19 cellular contexts compared by ENCODE assay signal in the genomic region with DNA sequence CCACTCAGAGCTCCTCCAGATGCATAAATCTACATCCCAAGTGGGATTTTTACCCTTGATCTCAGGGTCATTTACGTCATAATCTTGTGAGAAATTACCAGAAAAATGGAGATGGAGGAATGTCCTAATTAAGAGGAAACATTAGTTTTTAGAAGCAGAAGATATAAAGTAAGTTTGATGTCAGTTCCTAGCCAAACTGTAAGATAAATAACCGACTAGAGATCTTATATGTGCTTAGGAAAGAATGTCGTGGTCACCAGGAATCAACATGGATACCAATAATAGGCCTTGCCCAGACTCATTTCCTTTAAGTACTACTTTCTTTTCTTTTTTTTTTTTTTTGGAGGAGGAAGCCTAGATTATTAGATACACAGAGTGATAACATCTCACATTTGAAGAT.
"Had no signal": no experiment of that assay in that cellular context is flagged by ENCODE, and none has a peak within 500 bp of the region (broad histone marks: within the 10 kb centered on the region; RNA-seq: fewer than 3 reads in every experiment).

No MANE protein-coding gene starts in this region.

- H3K4me1 Mint-ChIP-seq: nephron had no signal

- H3K27ac ChIP-seq: brain microvascular endothelial cell, testis, WERI-Rb-1 had no signal

- H3K4me3 Mint-ChIP-seq: activated CD4-positive, alpha-beta memory T cell treated with anti-CD3 and anti-CD28 coated beads, Interleukin-2, amount 10 ng/mL, durations not matched to agents 7 days and 5 days; activated CD4-positive, alpha-beta T cell treated with anti-CD3 and anti-CD28 coated beads for 36 hours; activated naive CD4-positive, alpha-beta T cell treated with anti-CD3 and anti-CD28 coated beads for 36 hours; endodermal cell; nephron had no signal

- H3K36me3 ChIP-seq: WERI-Rb-1 had no signal

- ATAC-seq: activated CD4-positive, alpha-beta T cell treated with anti-CD3 and anti-CD28 coated beads for 36 hours; left colon; mucosa of descending colon; stimulated activated naive CD8-positive, alpha-beta T cell treated with anti-CD3 and anti-CD28 coated beads, Interleukin-15, Interleukin-2, amounts not matched to agents 100 U/mL and 50 U/mL, for 24 hours had no signal

- DNase-seq: activated CD4-positive, alpha-beta memory T cell treated with anti-CD3 and anti-CD28 coated beads, Interleukin-2, amount 10 ng/mL, durations not matched to agents 7 days and 5 days; activated CD4-positive, alpha-beta T cell treated with anti-CD3 and anti-CD28 coated beads for 36 hours; activated CD8-positive, alpha-beta memory T cell treated with anti-CD3 and anti-CD28 coated beads, Interleukin-2, amount 50 U/mL, for 48 hours; activated naive CD4-positive, alpha-beta T cell treated with anti-CD3 and anti-CD28 coated beads for 36 hours; amniotic stem cell; brain microvascular endothelial cell; cerebellar nuclear complex; dermis blood vessel endothelial cell; endodermal cell; erythroblast; glutamatergic neuron; left colon; mucosa of descending colon; stimulated activated CD4-positive, alpha-beta T cell treated with anti-CD3 and anti-CD28 coated beads, Interleukin-2, amount 100 ng/mL, for 48 hours; stimulated activated naive CD8-positive, alpha-beta T cell treated with anti-CD3 and anti-CD28 coated beads, Interleukin-15, Interleukin-2, amounts not matched to agents 100 U/mL and 50 U/mL, for 24 hours; testis; WERI-Rb-1 had no signal

- H3K9me3 ChIP-seq: mucosa of descending colon, testis had no signal

- H3K9me3 Mint-ChIP-seq: activated CD4-positive, alpha-beta memory T cell treated with anti-CD3 and anti-CD28 coated beads, Interleukin-2, amount 10 ng/mL, durations not matched to agents 7 days and 5 days; activated naive CD4-positive, alpha-beta T cell treated with anti-CD3 and anti-CD28 coated beads for 36 hours; nephron had no signal

- H3K27me3 ChIP-seq: brain microvascular endothelial cell, testis had no signal

- H3K4me1 ChIP-seq: testis had no signal

- H3K27ac Mint-ChIP-seq: activated CD4-positive, alpha-beta memory T cell treated with anti-CD3 and anti-CD28 coated beads, Interleukin-2, amount 10 ng/mL, durations not matched to agents 7 days and 5 days; activated CD4-positive, alpha-beta T cell treated with anti-CD3 and anti-CD28 coated beads for 36 hours; activated naive CD4-positive, alpha-beta T cell treated with anti-CD3 and anti-CD28 coated beads for 36 hours; endodermal cell; nephron had no signal

- H3K4me3 ChIP-seq: lung, mucosa of descending colon, testis had no signal

- H3K27me3 Mint-ChIP-seq: activated CD4-positive, alpha-beta memory T cell treated with anti-CD3 and anti-CD28 coated beads, Interleukin-2, amount 10 ng/mL, durations not matched to agents 7 days and 5 days; activated CD4-positive, alpha-beta T cell treated with anti-CD3 and anti-CD28 coated beads for 36 hours had no signal
